23 cellular contexts compared by ENCODE assay signal in genomic region chr19:29840066-29840950, GRCh38. TPM values are rescaled to one million over a fixed set of nuclear protein-coding genes. Genes with fewer than 3 reads are reported as not detected.
DNase-seq lines count a peak whose midpoint lies in the region; ATAC-seq, FAIRE-seq and TF ChIP-seq lines count a peak whose summit lies in the region.
"Had no signal": no experiment of that assay in that cellular context is flagged by ENCODE, and none has a peak within 500 bp of the region (broad histone marks: within the 10 kb centered on the region; RNA-seq: fewer than 3 reads in every experiment).

No MANE protein-coding gene starts in this region.

- H3K27ac Mint-ChIP-seq in IgD-negative memory B cell = peak overlapping the region in 2 of 3 donors; percentile 60 to 68
- H3K27ac Mint-ChIP-seq: activated naive CD4-positive, alpha-beta T cell treated with anti-CD3 and anti-CD28 coated beads, Interleukin-2, amount 50 U/mL, for 24 hours; type B pancreatic cell had no signal

- no peak for TF ChIP-seq POLR2A in sigmoid colon (IDR thresholded peaks at IDR 0.05)

- H3K27me3 Mint-ChIP-seq in IgD-negative memory B cell = peaks cover 15% of the 10 kb centered on the region
- H3K27me3 Mint-ChIP-seq: activated naive CD4-positive, alpha-beta T cell treated with anti-CD3 and anti-CD28 coated beads, Interleukin-2, amount 50 U/mL, for 24 hours had no signal

- H3K4me1 Mint-ChIP-seq in IgD-negative memory B cell = peaks cover 11 to 19% (median 14%) of the 10 kb centered on the region in 3 donors

- H4K20me1 ChIP-seq in keratinocyte (ENCODE audit: control insufficient read depth, extremely low read depth, insufficient read depth, low read length) = no peaks in the 10 kb centered on the region

- intact Hi-C loops in sigmoid colon (cut with DNase I) = loop anchor here (10.0 kb wide), 1 partner anchor 236 kb away; the partner anchor contains the start of gene POP4

- H3K4me1 ChIP-seq in keratinocyte (ENCODE audit: control insufficient read depth, extremely low read depth, insufficient read depth, low read length) (peaks cover 26% of the 10 kb centered on the region), sigmoid colon (peaks cover 0 to 18% (median 16%) of the 10 kb centered on the region in 4 donors)

- 86 to 92% methylated on average over 22 of the region's 22 CpGs for WGBS in sigmoid colon, 2 donors

- FAIRE-seq in keratinocyte (lab: Jason Lieb, UNC) = no peak
- FAIRE-seq: islet of Langerhans had no signal

- dilution Hi-C loops in keratinocyte (cut with MboI; ENCODE audit: extremely low pct_ligation_motif_present, low sequenced_read_pairs) = no loop called here

- no peaks in the 10 kb centered on the region for H3K36me3 ChIP-seq in keratinocyte (ENCODE audit: control insufficient read depth in 2 of 2, extremely low read depth in 1 of 2, insufficient read depth in 2 of 2, low read length in 2 of 2)
- H3K36me3 ChIP-seq in sigmoid colon = no peaks in the 10 kb centered on the region
- H3K36me3 ChIP-seq: ascending aorta, BLaER1, lower lobe of right lung, right atrium auricular region, stomach had no signal

- no peaks in the 10 kb centered on the region for H3K79me2 ChIP-seq in keratinocyte (ENCODE audit: control insufficient read depth, insufficient read depth, low read length)

- H3K4me3 ChIP-seq in keratinocyte (ENCODE audit: control insufficient read depth in 2 of 3, extremely low read depth in 1 of 3, insufficient read depth in 2 of 3, low read depth in 1 of 3, low read length in 3 of 3) (no peak overlapping the region), sigmoid colon (no peak overlapping the region)
- H3K4me3 ChIP-seq: ascending aorta, BLaER1, lower lobe of right lung, right atrium auricular region, stomach had no signal

- H3K9ac ChIP-seq in keratinocyte (ENCODE audit: control insufficient read depth, extremely low read depth, insufficient read depth, low read length) = no peak overlapping the region
- H3K9ac ChIP-seq: BLaER1 had no signal

- H3K9me1 ChIP-seq in keratinocyte (ENCODE audit: control insufficient read depth, extremely low read depth, insufficient read depth, low read length) = no peaks in the 10 kb centered on the region

- no peaks in the 10 kb centered on the region for H3K9me3 Mint-ChIP-seq in IgD-negative memory B cell
- H3K9me3 Mint-ChIP-seq: activated naive CD4-positive, alpha-beta T cell treated with anti-CD3 and anti-CD28 coated beads, Interleukin-2, amount 50 U/mL, for 24 hours; type B pancreatic cell had no signal

- no peak overlapping the region for H3K27ac ChIP-seq in keratinocyte (ENCODE audit: control insufficient read depth, insufficient read depth, low read length)
- no peak overlapping the region for H3K27ac ChIP-seq in sigmoid colon
- H3K27ac ChIP-seq: ascending aorta, BLaER1, foreskin keratinocyte, lower lobe of right lung, right atrium auricular region, stomach had no signal

- DNase-seq in NCI-H2227 (lab: John Stamatoyannopoulos, UW; ENCODE audit: unreplicated experiment) (peak; percentile 68), NCI-H2227 treated with DMSO at 0.1 percent for 48 hours (lab: John Stamatoyannopoulos, UW) (no peak), keratinocyte (ENCODE audit: low read depth, low spot score) (no peak), sigmoid colon (peak; percentile 45), activated gamma-delta T cell treated with Interleukin-2 at 50 U/mL for 16 hours (no peak)
- DNase-seq: activated T-cell treated with anti-CD3 and anti-CD28 coated beads, Interleukin-2, amount 50 U/mL, for 1 hour; foreskin keratinocyte; GOT3; IMR-90; lower lobe of right lung; NCI-H2107; NCI-H526 treated with DMSO at 0.1 percent for 48 hours; stomach had no signal

- peak overlapping the region in 2 of 4 donors; percentile 44 to 48 for H3K4me3 Mint-ChIP-seq in IgD-negative memory B cell
- H3K4me3 Mint-ChIP-seq: activated naive CD4-positive, alpha-beta T cell treated with anti-CD3 and anti-CD28 coated beads, Interleukin-2, amount 50 U/mL, for 24 hours had no signal

- no peak for TF ChIP-seq EP300 in sigmoid colon (IDR thresholded peaks at IDR 0.05)

- H3K36me3 Mint-ChIP-seq in IgD-negative memory B cell = peaks cover 3% of the 10 kb centered on the region
- H3K36me3 Mint-ChIP-seq: activated naive CD4-positive, alpha-beta T cell treated with anti-CD3 and anti-CD28 coated beads, Interleukin-2, amount 50 U/mL, for 24 hours; type B pancreatic cell had no signal

- H2AFZ ChIP-seq in keratinocyte (ENCODE audit: control insufficient read depth, low read length) = no peak overlapping the region

- H3K4me2 ChIP-seq in keratinocyte (ENCODE audit: control insufficient read depth, extremely low read depth, insufficient read depth, low read depth, low read length) = peak overlapping the region; percentile 33
- H3K4me2 ChIP-seq: BLaER1 had no signal

- H3K9me3 ChIP-seq in keratinocyte (ENCODE audit: control insufficient read depth, low read depth, low read length) = no peaks in the 10 kb centered on the region
- H3K9me3 ChIP-seq in sigmoid colon = no peaks in the 10 kb centered on the region
- H3K9me3 ChIP-seq: ascending aorta, BLaER1, lower lobe of right lung, right atrium auricular region, stomach had no signal

- H3K27me3 ChIP-seq in keratinocyte (ENCODE audit: control insufficient read depth, extremely low read depth, insufficient read depth, low read length) (no peaks in the 10 kb centered on the region), sigmoid colon (no peaks in the 10 kb centered on the region)
- H3K27me3 ChIP-seq: ascending aorta, foreskin keratinocyte, right atrium auricular region had no signal

- ATAC-seq in GM21717 (IDR thresholded peaks at IDR 0.05; ENCODE audit: unreplicated experiment) (no peak), HG02981 (IDR thresholded peaks at IDR 0.05; ENCODE audit: unreplicated experiment) (no peak)
- ATAC-seq: activated CD4-positive, CD25-positive, alpha-beta regulatory T cell treated with anti-CD3 and anti-CD28 coated beads, Interleukin-2, amount 50 U/mL, for 24 hours; foreskin keratinocyte; lower lobe of right lung had no signal

- no peak for TF ChIP-seq CTCF in keratinocyte (optimal IDR thresholded peaks at IDR 0.05 in 1 of 3, IDR thresholded peaks at IDR 0.05 in 1 of 3, conservative IDR thresholded peaks at IDR 0.05 in 1 of 3; ENCODE audit: extremely low read depth in 1 of 3, insufficient read depth in 2 of 3, low read length in 3 of 3)
- no peak for TF ChIP-seq CTCF in sigmoid colon (IDR thresholded peaks at IDR 0.05)

RNA-seq across cellular contexts. Expression of gene CCNE1, which starts 28.5 kb away (rescaled TPM):
- polyA plus RNA-seq in IgD-negative memory B cell (0.55 TPM), keratinocyte (10.0 to 11.2 TPM (median 10.1 TPM) in 3 replicates), sigmoid colon (1 to 10 TPM; 2.4 to 7.9 (median 4.4) TPM)
- 2.1 TPM for polyA plus RNA-seq in keratinocyte (2011; ENCODE audit: low read depth)
- polyA plus RNA-seq in keratinocyte (2011; cell fraction: cytosol; rRNA removed) = 10.5 and 11.2 TPM in 2 replicates
- polyA plus RNA-seq in keratinocyte (2011; cell fraction: nucleus; rRNA removed) = 13.2 and 13.8 TPM in 2 replicates
- polyA plus RNA-seq in keratinocyte (2012; ENCODE audit: low replicate concordance) = 7.5 and 8.3 TPM in 2 replicates
- 5.6 to 7.7 TPM (median 6.9 TPM) in 3 replicates for polyA minus RNA-seq in keratinocyte
- polyA minus RNA-seq in keratinocyte (2011; cell fraction: cytosol; rRNA and poly(A)+ RNA removed) = 5.0 TPM
- polyA minus RNA-seq in keratinocyte (2011; cell fraction: nucleus; rRNA and poly(A)+ RNA removed) = 1.9 and 3.2 TPM in 2 replicates
- 10 to 100 TPM in 1 of 4 donors, 1 to 10 TPM in 3; 2.3 to 13.8 (median 3.6) TPM for total RNA-seq in sigmoid colon
- total RNA-seq: ascending aorta had no signal

Comparison
In these comparisons a context has a peak if more than half of its experiments do, and no peak if none do; other contexts are left out.
1. DNase-seq: peak in NCI-H2227 (single experiment) and sigmoid colon (single experiment); none in NCI-H2227 treated with DMSO at 0.1 percent for 48 hours (single experiment), keratinocyte (single experiment) and activated gamma-delta T cell treated with Interleukin-2 at 50 U/mL for 16 hours (single experiment).